24 cellular contexts compared by ENCODE assay signal in the genomic region with DNA sequence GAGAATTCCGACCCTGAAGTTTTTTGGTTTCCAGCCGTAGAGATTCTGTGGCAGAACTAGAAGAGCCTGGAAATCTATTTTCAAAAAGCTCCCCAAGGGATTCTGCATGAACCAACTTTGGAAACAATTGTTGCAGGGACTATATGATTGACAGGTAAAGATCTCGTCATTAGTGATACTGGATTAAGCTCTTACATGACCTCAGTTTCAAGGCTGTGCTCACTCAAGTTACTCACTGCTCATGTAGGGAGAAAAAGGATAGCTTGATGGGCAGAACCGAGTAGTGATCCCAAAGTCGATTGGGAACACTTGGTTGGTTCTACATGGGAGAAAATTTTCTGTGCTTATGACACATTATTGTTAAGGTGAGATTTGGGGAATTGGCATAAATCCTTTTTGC.
"Had no signal": no experiment of that assay in that cellular context is flagged by ENCODE, and none has a peak within 500 bp of the region (broad histone marks: within the 10 kb centered on the region; RNA-seq: fewer than 3 reads in every experiment).

No MANE protein-coding gene starts in this region.

- H3K27me3 Mint-ChIP-seq: activated naive CD4-positive, alpha-beta T cell treated with anti-CD3 and anti-CD28 coated beads, Interleukin-2, amount 50 U/mL, for 24 hours had no signal

- H3K9me3 ChIP-seq: ascending aorta, body of pancreas had no signal

- H3K27ac Mint-ChIP-seq: activated CD8-positive, alpha-beta T cell treated with anti-CD3 and anti-CD28 coated beads, Interleukin-2, amount 10 ng/mL, durations not matched to agents 7 days and 5 days; activated naive CD4-positive, alpha-beta T cell treated with anti-CD3 and anti-CD28 coated beads, Interleukin-2, amount 50 U/mL, for 24 hours; activated T-helper 1 cell treated with anti-CD3 and anti-CD28 coated beads, Interleukin-12 subunit alpha, Interleukin-12 subunit beta, Interleukin-2, Interleukin-4 antibody, amounts not matched to agents 30 ng/mL and 10 ng/mL and 1 ng/mL, durations not matched to agents 14 hours and 24 hours and 36 hours; T-helper 1 cell treated with Interleukin-12 subunit alpha and Interleukin-12 subunit beta and Interleukin-4 antibody, amounts not matched to agents 30 μg/mL and 1 μg/mL, for 36 hours; WTC11 had no signal

- H3K27me3 ChIP-seq: ascending aorta, body of pancreas had no signal

- H3K36me3 ChIP-seq: ascending aorta, cardiac muscle cell had no signal

- H3K4me3 ChIP-seq: ascending aorta, body of pancreas, cardiac muscle cell had no signal

- DNase-seq: activated CD4-positive, alpha-beta T cell treated with anti-CD3 and anti-CD28 coated beads for 48 hours; activated CD4-positive, alpha-beta T cell treated with anti-CD3 and anti-CD28 coated beads, Interleukin-2, amount 50 U/mL, for 4 hours; activated CD4-positive, CD25-positive, alpha-beta regulatory T cell treated with anti-CD3 and anti-CD28 coated beads, Interleukin-2, amount 50 U/mL, for 72 hours; activated CD8-positive, alpha-beta memory T cell treated with anti-CD3 and anti-CD28 coated beads, Interleukin-2, amount 50 U/mL, for 48 hours; activated CD8-positive, alpha-beta T cell treated with anti-CD3 and anti-CD28 coated beads, Interleukin-2, amount 10 ng/mL, durations not matched to agents 7 days and 5 days; activated effector memory CD4-positive, alpha-beta T cell treated with Interleukin-2 at 50 U/mL for 16 hours; activated naive CD4-positive, alpha-beta T cell; activated T-cell treated with anti-CD3 and anti-CD28 coated beads, Interleukin-2, amount 50 U/mL, for 1 hour; body of pancreas; Karpas-422; NCI-H1048; NCI-H146; NCI-H187 treated with DMSO at 0.1 percent for 48 hours; NCI-H2081 treated with DMSO at 0.1 percent for 48 hours; NCI-H446; NCI-H524; SHP77 treated with DMSO at 0.1 percent for 48 hours; T-helper 9 cell had no signal

- H3K4me1 ChIP-seq: ascending aorta had no signal

- H3K4me3 Mint-ChIP-seq: activated CD8-positive, alpha-beta T cell treated with anti-CD3 and anti-CD28 coated beads, Interleukin-2, amount 10 ng/mL, durations not matched to agents 7 days and 5 days; activated naive CD4-positive, alpha-beta T cell treated with anti-CD3 and anti-CD28 coated beads, Interleukin-2, amount 50 U/mL, for 24 hours; activated T-helper 1 cell treated with anti-CD3 and anti-CD28 coated beads, Interleukin-12 subunit alpha, Interleukin-12 subunit beta, Interleukin-2, Interleukin-4 antibody, amounts not matched to agents 30 ng/mL and 10 ng/mL and 1 ng/mL, durations not matched to agents 14 hours and 24 hours and 36 hours; T-helper 1 cell treated with Interleukin-12 subunit alpha and Interleukin-12 subunit beta and Interleukin-4 antibody, amounts not matched to agents 30 μg/mL and 1 μg/mL, for 36 hours; WTC11 had no signal

- H3K36me3 Mint-ChIP-seq: activated naive CD4-positive, alpha-beta T cell treated with anti-CD3 and anti-CD28 coated beads, Interleukin-2, amount 50 U/mL, for 24 hours; WTC11 had no signal

- H3K9me3 Mint-ChIP-seq: activated naive CD4-positive, alpha-beta T cell treated with anti-CD3 and anti-CD28 coated beads, Interleukin-2, amount 50 U/mL, for 24 hours; activated T-helper 1 cell treated with anti-CD3 and anti-CD28 coated beads, Interleukin-12 subunit alpha, Interleukin-12 subunit beta, Interleukin-2, Interleukin-4 antibody, amounts not matched to agents 30 ng/mL and 10 ng/mL and 1 ng/mL, durations not matched to agents 14 hours and 24 hours and 36 hours; T-helper 1 cell treated with Interleukin-12 subunit alpha and Interleukin-12 subunit beta and Interleukin-4 antibody, amounts not matched to agents 30 μg/mL and 1 μg/mL, for 36 hours; WTC11 had no signal

- H3K4me1 Mint-ChIP-seq: activated naive CD4-positive, alpha-beta T cell treated with anti-CD3 and anti-CD28 coated beads, Interleukin-2, amount 50 U/mL, for 24 hours had no signal

- H3K27ac ChIP-seq: ascending aorta, body of pancreas, cardiac muscle cell had no signal

- ATAC-seq: body of pancreas, WTC11 had no signal
